ENCODE assay signal across 13 cellular contexts in the genomic region with DNA sequence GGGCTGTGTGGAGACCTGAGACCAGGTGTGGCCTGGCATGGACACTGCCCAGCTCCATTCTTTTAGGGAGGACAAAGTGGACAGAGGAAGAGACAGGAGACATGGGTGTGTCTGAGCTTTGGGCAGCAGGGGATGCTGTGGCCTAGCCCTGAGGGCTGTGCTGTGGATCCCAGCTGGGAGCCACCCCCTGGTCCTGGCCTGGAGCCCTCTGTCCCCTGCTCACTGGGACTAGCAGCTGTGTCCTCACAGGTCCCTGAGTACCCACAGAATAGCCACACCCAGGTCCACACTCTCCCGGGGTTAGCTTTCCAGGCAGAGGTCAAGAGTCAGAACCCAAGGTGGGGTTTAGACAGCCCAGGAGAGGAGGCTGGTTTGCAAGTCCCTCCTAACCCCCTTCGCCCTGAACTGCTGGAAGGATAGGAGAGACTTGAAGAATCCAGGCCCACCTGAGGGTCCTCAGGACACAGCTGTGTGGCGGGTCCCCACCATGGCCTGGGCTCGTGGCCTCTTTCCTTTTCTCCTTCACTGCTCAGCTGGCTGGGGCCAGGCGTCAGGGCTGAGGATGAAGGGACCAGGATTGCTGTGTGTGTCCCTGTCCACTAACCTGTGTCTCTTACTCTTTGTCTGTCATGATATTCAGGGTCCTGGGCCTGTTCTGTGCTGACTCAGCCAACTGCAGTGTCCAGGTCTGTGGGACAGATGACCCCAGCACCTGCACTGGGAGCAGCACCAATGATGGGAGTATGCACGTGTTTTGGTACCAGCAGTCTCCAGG.
"Had no signal": no experiment of that assay in that cellular context is flagged by ENCODE, and none has a peak within 500 bp of the region (broad histone marks: within the 10 kb centered on the region; RNA-seq: fewer than 3 reads in every experiment).

No MANE protein-coding gene starts in this region.

- DNase-seq: activated naive CD4-positive, alpha-beta T cell; activated naive CD8-positive, alpha-beta T cell treated with anti-CD3 and anti-CD28 coated beads, Interleukin-2, amount 10 ng/mL, durations not matched to agents 7 days and 5 days; effector memory CD4-positive, alpha-beta T cell; foreskin melanocyte; head of caudate nucleus; immature natural killer cell; psoas muscle; T-helper 2 cell had no signal

- H3K36me3 ChIP-seq: tibial nerve had no signal

- H3K9me3 Mint-ChIP-seq: activated naive CD8-positive, alpha-beta T cell treated with anti-CD3 and anti-CD28 coated beads, Interleukin-2, amount 10 ng/mL, durations not matched to agents 7 days and 5 days; activated T-helper 1 cell treated with anti-CD3 and anti-CD28 coated beads, Interleukin-12 subunit alpha, Interleukin-12 subunit beta, Interleukin-2, Interleukin-4 antibody, amounts not matched to agents 30 ng/mL and 10 ng/mL and 1 ng/mL, durations not matched to agents 14 hours and 24 hours and 36 hours; central memory CD8-positive, alpha-beta T cell had no signal

- H3K27me3 ChIP-seq: tibial nerve had no signal

- H3K4me1 ChIP-seq: psoas muscle had no signal

- H3K27ac ChIP-seq: psoas muscle, tibial nerve had no signal

- H3K4me3 ChIP-seq: psoas muscle, tibial nerve had no signal

- ATAC-seq: psoas muscle, sciatic nerve had no signal

- H3K36me3 Mint-ChIP-seq: activated naive CD8-positive, alpha-beta T cell treated with anti-CD3 and anti-CD28 coated beads, Interleukin-2, amount 10 ng/mL, durations not matched to agents 7 days and 5 days; brain; immature natural killer cell had no signal

- H3K4me3 Mint-ChIP-seq: activated naive CD8-positive, alpha-beta T cell treated with anti-CD3 and anti-CD28 coated beads, Interleukin-2, amount 10 ng/mL, durations not matched to agents 7 days and 5 days; activated T-helper 1 cell treated with anti-CD3 and anti-CD28 coated beads, Interleukin-12 subunit alpha, Interleukin-12 subunit beta, Interleukin-2, Interleukin-4 antibody, amounts not matched to agents 30 ng/mL and 10 ng/mL and 1 ng/mL, durations not matched to agents 14 hours and 24 hours and 36 hours; brain; central memory CD8-positive, alpha-beta T cell had no signal

- H3K9me3 ChIP-seq: psoas muscle, tibial nerve had no signal

- H3K27ac Mint-ChIP-seq: activated naive CD8-positive, alpha-beta T cell treated with anti-CD3 and anti-CD28 coated beads, Interleukin-2, amount 10 ng/mL, durations not matched to agents 7 days and 5 days; activated T-helper 1 cell treated with anti-CD3 and anti-CD28 coated beads, Interleukin-12 subunit alpha, Interleukin-12 subunit beta, Interleukin-2, Interleukin-4 antibody, amounts not matched to agents 30 ng/mL and 10 ng/mL and 1 ng/mL, durations not matched to agents 14 hours and 24 hours and 36 hours; brain had no signal
